Comparison of ENCODE assay signal across 10 cellular contexts in genomic region chr11:128830290-128830813, GRCh38.
DNase-seq lines count a peak whose midpoint lies in the region; ATAC-seq lines count a peak whose summit lies in the region.
"Had no signal": no experiment of that assay in that cellular context is flagged by ENCODE, and none has a peak within 500 bp of the region (broad histone marks: within the 10 kb centered on the region; RNA-seq: fewer than 3 reads in every experiment).

No MANE protein-coding gene starts in this region.

- H3K9ac ChIP-seq in BLaER1, result peak overlapping the region; percentile 61; the same call in 1 of the 2 replicates

- no peak overlapping the region for H3K4me3 ChIP-seq in BLaER1
- H3K4me3 ChIP-seq: smooth muscle cell had no signal

- DNase-seq in central memory CD4-positive, alpha-beta T cell, result peak; percentile 75
- DNase-seq in OCI-M1 (lab: John Stamatoyannopoulos, UW) (no peak), DMS79 treated with DMSO at 0.1 percent for 48 hours (lab: John Stamatoyannopoulos, UW) (no peak), SW480 (ENCODE audit: low spot score) (no peak)

- H3K4me1 ChIP-seq in BLaER1, result peaks cover 50% of the 10 kb centered on the region

- H3K27ac ChIP-seq in BLaER1 (peak overlapping the region; percentile 52), KOPT-K1 (ENCODE audit: low read depth, low read length, poor library complexity, severe bottlenecking) (peak overlapping the region; percentile 67)
- H3K27ac ChIP-seq: WERI-Rb-1 had no signal

- peak; percentile 36 for ATAC-seq in GM19035 (IDR thresholded peaks at IDR 0.05; ENCODE audit: unreplicated experiment)
- ATAC-seq in GM19395 (IDR thresholded peaks at IDR 0.05; ENCODE audit: unreplicated experiment), result no peak

- H3K9me3 ChIP-seq in BLaER1 (no peaks in the 10 kb centered on the region), KOPT-K1 (ENCODE audit: insufficient read depth, low read length, poor library complexity, severe bottlenecking) (no peaks in the 10 kb centered on the region)

- H4K20me1 ChIP-seq in BLaER1, result no peaks in the 10 kb centered on the region

- no peaks in the 10 kb centered on the region for H3K27me3 ChIP-seq in BLaER1

- H3K4me2 ChIP-seq in BLaER1, result peak overlapping the region; percentile 79

- H3K36me3 ChIP-seq in BLaER1 (0 out of 2 replicates have a peak, but pooled peaks cover 5% of the 10 kb centered on the region), KOPT-K1 (ENCODE audit: insufficient read depth, low read length) (no peaks in the 10 kb centered on the region)
- H3K36me3 ChIP-seq: WERI-Rb-1 had no signal
